Comparison of ENCODE assay signal across 28 cellular contexts in genomic region chr11:96714689-96715088, GRCh38.
"Had no signal": no experiment of that assay in that cellular context is flagged by ENCODE, and none has a peak within 500 bp of the region (broad histone marks: within the 10 kb centered on the region; RNA-seq: fewer than 3 reads in every experiment).

No MANE protein-coding gene starts in this region.

- H3K4me1 ChIP-seq: adrenal gland, body of pancreas, esophagus squamous epithelium, gastroesophageal sphincter, heart right ventricle had no signal

- DNase-seq: activated B cell treated with CpG ODN at 0.5 μM for 24 hours; activated CD4-positive, alpha-beta T cell treated with anti-CD3 and anti-CD28 coated beads for 48 hours; activated CD4-positive, alpha-beta T cell treated with anti-CD3 and anti-CD28 coated beads, Interleukin-2, amount 50 U/mL, for 1 hour; activated CD4-positive, alpha-beta T cell treated with anti-CD3 and anti-CD28 coated beads, Interleukin-2, amount 50 U/mL, for 48 hours; activated CD8-positive, alpha-beta memory T cell treated with anti-CD3 and anti-CD28 coated beads for 24 hours; activated CD8-positive, alpha-beta T cell treated with anti-CD3 and anti-CD28 coated beads for 36 hours; activated effector memory CD4-positive, alpha-beta T cell treated with Interleukin-2 at 50 U/mL for 16 hours; activated gamma-delta T cell treated with Interleukin-2 at 50 U/mL for 16 hours; activated naive CD4-positive, alpha-beta T cell treated with anti-CD3 and anti-CD28 coated beads, Interleukin-2, amount 50 U/mL, for 16 hours; activated naive CD4-positive, alpha-beta T cell treated with Interleukin-2 at 50 U/mL for 16 hours; activated T-cell treated with anti-CD3 and anti-CD28 coated beads, Interleukin-2, amount 50 U/mL, for 4 hours; adrenal gland; amygdala; aorta; body of pancreas; caudate nucleus; cortex of kidney; dermis blood vessel endothelial cell; effector CD8-positive, alpha-beta T cell; esophagus squamous epithelium; foreskin melanocyte; heart right ventricle; T1000; WERI-Rb-1 had no signal

- H3K27me3 ChIP-seq: adrenal gland, body of pancreas, esophagus squamous epithelium, gastroesophageal sphincter, heart right ventricle, hepatocyte had no signal

- H3K9me3 ChIP-seq: adrenal gland, body of pancreas, esophagus squamous epithelium, gastroesophageal sphincter, heart right ventricle had no signal

- ATAC-seq: activated CD4-positive, CD25-positive, alpha-beta regulatory T cell treated with anti-CD3 and anti-CD28 coated beads, Interleukin-2, amount 50 U/mL, for 24 hours; activated CD8-positive, alpha-beta T cell treated with anti-CD3 and anti-CD28 coated beads for 36 hours; activated T-cell treated with anti-CD3 and anti-CD28 coated beads, Interleukin-2, amount 50 U/mL, for 4 hours; activated T-helper 17 cell treated with anti-CD3 and anti-CD28 coated beads, Interleukin-2, amount 50 U/mL, for 72 hours; body of pancreas; gastroesophageal sphincter; heart right ventricle had no signal

- H3K36me3 ChIP-seq: adrenal gland, esophagus squamous epithelium, gastroesophageal sphincter, heart right ventricle, WERI-Rb-1 had no signal

- H3K4me3 ChIP-seq: adrenal gland, body of pancreas, esophagus squamous epithelium, gastroesophageal sphincter, heart right ventricle, hepatocyte had no signal
